ENCODE assay signal across 8 cellular contexts in the genomic region with DNA sequence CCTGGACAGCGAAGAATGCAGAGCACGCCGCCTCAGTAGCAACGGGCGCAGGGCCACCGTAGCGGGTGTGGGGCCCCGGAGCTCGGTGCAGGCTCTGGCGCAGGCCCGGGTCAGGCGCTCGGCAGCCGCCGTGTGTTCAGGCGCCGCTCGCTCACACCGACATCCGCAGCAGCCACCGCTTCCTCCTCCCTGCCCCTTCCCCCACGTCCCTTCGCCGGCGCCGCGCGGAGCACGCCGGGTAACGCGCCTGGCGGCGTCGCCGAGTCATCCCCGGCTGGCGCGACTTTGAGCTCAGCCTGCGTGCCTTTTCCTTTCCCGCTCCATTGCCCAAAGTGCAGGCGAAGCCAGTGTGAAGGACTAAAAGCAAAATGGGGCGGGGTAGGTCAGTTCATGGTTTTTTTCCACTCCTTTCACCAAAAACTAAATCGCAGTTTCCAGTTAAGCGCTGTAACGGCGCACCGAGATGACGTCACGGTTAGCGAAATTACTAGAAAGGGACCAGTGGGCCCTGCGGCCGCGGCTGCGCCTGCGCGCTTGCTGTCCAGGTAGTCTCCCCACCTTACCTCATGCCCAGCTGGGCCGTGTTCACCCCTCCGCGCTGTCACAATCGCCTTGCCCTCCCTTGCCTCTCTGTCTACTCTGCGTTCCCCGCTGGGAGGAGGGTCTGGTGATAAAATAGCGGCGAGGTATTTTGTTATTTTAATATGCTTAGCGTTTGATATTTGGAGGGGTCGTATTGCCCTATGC. TPM values are rescaled to one million over a fixed set of nuclear protein-coding genes. Genes with fewer than 3 reads are reported as not detected.
DNase-seq lines count a peak whose midpoint lies in the region; ATAC-seq and TF ChIP-seq lines count a peak whose summit lies in the region.

Gene UBQLN1 (minus strand): TSS at position 191 of the 747 bp plus-strand sequence. CDS start 279 bp downstream, outside the sequence.

- H3K27ac ChIP-seq in angular gyrus (ENCODE audit: low read depth, low read length) (peak within 1 kb of the TSS; percentile 99), right atrium auricular region (peak within 1 kb of the TSS; percentile 93 to 99), psoas muscle (peak within 1 kb of the TSS; percentile 100), urinary bladder (ENCODE audit: low read depth) (peak within 1 kb of the TSS; percentile 98)

- peak; percentile 25 for DNase-seq in NCI-H187 treated with DMSO at 0.1 percent for 48 hours (lab: John Stamatoyannopoulos, UW)
- DNase-seq in T-helper 2 cell: peak; percentile 83 to 96 (median 88)
- peak; percentile 95 for DNase-seq in right atrium auricular region (ENCODE audit: low spot score)
- DNase-seq in psoas muscle: peak; percentile 94 to 96

- H3K9me3 ChIP-seq in right atrium auricular region: no peaks in the 10 kb centered on the region
- H3K9me3 ChIP-seq in psoas muscle: no peaks in the 10 kb centered on the region

- no peak for TF ChIP-seq CTCF in right atrium auricular region (IDR thresholded peaks at IDR 0.05)
- TF ChIP-seq CTCF in psoas muscle (IDR thresholded peaks at IDR 0.05): peak; percentile 2

- peak; percentile 95 for TF ChIP-seq POLR2A in GM18505 (IDR thresholded peaks at IDR 0.05; ENCODE audit: borderline replicate concordance, extremely low read depth, insufficient read depth, insufficient read length)

- H3K4me3 ChIP-seq in right atrium auricular region (peak within 1 kb of the TSS; percentile 65 to 95), psoas muscle (peak within 1 kb of the TSS; percentile 97), urinary bladder (ENCODE audit: low read depth, low read length) (peak within 1 kb of the TSS; percentile 86)

- H3K36me3 ChIP-seq in right atrium auricular region (no peaks in the 10 kb centered on the region), psoas muscle (ENCODE audit: insufficient read depth in 1 of 2, low read depth in 1 of 2) (peaks cover 0 to under 1% of the 10 kb centered on the region in 2 donors), urinary bladder (ENCODE audit: insufficient read depth) (no peaks in the 10 kb centered on the region)

- H3K4me1 ChIP-seq in right atrium auricular region (peaks cover 0 to 37% of the 10 kb centered on the region in 2 donors), psoas muscle (peaks cover 27% of the 10 kb centered on the region), urinary bladder (ENCODE audit: insufficient read depth) (no peaks in the 10 kb centered on the region)

- intact Hi-C loops in psoas muscle (cut with DNase I): loop anchor here in 1 of 2 donors (5.0 kb wide), 1 partner anchor 86 kb away; the partner anchor contains the start of gene IDNK

- 0% methylated on average over 59 to 67 of the region's 67 CpGs for WGBS in psoas muscle, 3 donors
- WGBS in urinary bladder: under 1% methylated on average over 67 of the region's 67 CpGs

- no peaks in the 10 kb centered on the region for H3K27me3 ChIP-seq in right atrium auricular region
- no peaks in the 10 kb centered on the region for H3K27me3 ChIP-seq in psoas muscle (ENCODE audit: insufficient read depth in 3 of 3, low read length in 2 of 3)

- ATAC-seq in GM18505 (IDR thresholded peaks at IDR 0.05; ENCODE audit: unreplicated experiment) (peak; percentile 74), HG02970 (IDR thresholded peaks at IDR 0.05; ENCODE audit: low FRiP score, unreplicated experiment) (peak; percentile 83), psoas muscle (peak; percentile 88 to 89 (median 89))

RNA-seq across cellular contexts. Expression of gene UBQLN1, which starts in this region (rescaled TPM):
- total RNA-seq in right atrium auricular region: 10 to 100 TPM; 85.2 to 89.9 TPM
- 100 to 1,000 TPM; 105 to 212 (median 156) TPM for total RNA-seq in psoas muscle
- 100 to 1,000 TPM in 2 of 3 donors, 10 to 100 TPM in 1; 89.3 to 237 (median 129) TPM for polyA plus RNA-seq in psoas muscle
- total RNA-seq in urinary bladder: 132 TPM
- 60.4 TPM for polyA plus RNA-seq in urinary bladder

Comparison
In these comparisons a context has a peak if more than half of its experiments do, and no peak if none do; other contexts are left out.
1. Peak in every context shown above with its lines: DNase-seq, ATAC-seq, H3K4me3 ChIP-seq and H3K27ac ChIP-seq.
2. DNase-seq: peak in every context shown above with its lines; median percentile 95 in right atrium auricular region; 95 in psoas muscle; 88 in T-helper 2 cell; 25 in NCI-H187 treated with DMSO at 0.1 percent for 48 hours.